13 cellular contexts compared by ENCODE assay signal in genomic region chr12:46915082-46915481, GRCh38.
A peak's percentile ranks its signal among the peaks of the same experiment; 100 is the strongest.
DNase-seq lines count a peak whose midpoint lies in the region; ATAC-seq lines count a peak whose summit lies in the region.
"Had no signal": no experiment of that assay in that cellular context is flagged by ENCODE, and none has a peak within 500 bp of the region (broad histone marks: within the 10 kb centered on the region; RNA-seq: fewer than 3 reads in every experiment).

No MANE protein-coding gene starts in this region.

- DNase-seq in AG08396 (ENCODE audit: low spot score) (peak; percentile 60), MG63 (peak; percentile 96), epithelial cell of prostate (ENCODE audit: low read depth, low spot score) (peak; percentile 37), myocyte (ENCODE audit: low read depth) (peak; percentile 99), medulla oblongata (ENCODE audit: extremely low spot score) (no peak)
- no peak for DNase-seq in activated effector memory CD4-positive, alpha-beta T cell treated with Interleukin-2 at 50 U/mL for 16 hours
- DNase-seq: activated CD8-positive, alpha-beta memory T cell treated with anti-CD3 and anti-CD28 coated beads, Interleukin-2, amount 50 U/mL, for 48 hours; C1 segment of cervical spinal cord; NCI-H1105; stimulated activated naive CD8-positive, alpha-beta T cell treated with anti-CD3 and anti-CD28 coated beads, Interleukin-15, amount 100 ng/mL, for 72 hours had no signal

- peaks cover 44% of the 10 kb centered on the region for H3K9me3 ChIP-seq in MG63

- H3K36me3 ChIP-seq in MG63 = peaks cover 15% of the 10 kb centered on the region
- H3K36me3 ChIP-seq: ascending aorta had no signal

- H3K4me3 ChIP-seq in MG63 = no peak overlapping the region
- H3K4me3 ChIP-seq: ascending aorta had no signal

- no peak for ATAC-seq in GM19324 (IDR thresholded peaks at IDR 0.05; ENCODE audit: low FRiP score, unreplicated experiment)
- no peak for ATAC-seq in GM18909 (IDR thresholded peaks at IDR 0.05; ENCODE audit: poor library complexity, unreplicated experiment)
- ATAC-seq: stimulated activated naive CD8-positive, alpha-beta T cell treated with anti-CD3 and anti-CD28 coated beads, Interleukin-15, amount 100 ng/mL, for 72 hours had no signal

- no peaks in the 10 kb centered on the region for H3K27me3 ChIP-seq in MG63
- H3K27me3 ChIP-seq: ascending aorta had no signal

- peak overlapping the region; percentile 16 for H3K27ac ChIP-seq in epithelial cell of prostate
- H3K27ac ChIP-seq: ascending aorta had no signal

Comparison
In these comparisons a context has a peak if more than half of its experiments do, and no peak if none do; other contexts are left out.
1. DNase-seq: peak in AG08396 (single experiment), MG63 (single experiment), epithelial cell of prostate (single experiment) and myocyte (single experiment); none in medulla oblongata (single experiment) and activated effector memory CD4-positive, alpha-beta T cell treated with Interleukin-2 at 50 U/mL for 16 hours (single experiment).